7 cellular contexts compared by ENCODE assay signal in genomic region chr4:3499710-3500109, GRCh38. TPM values are rescaled to one million over a fixed set of nuclear protein-coding genes. Genes with fewer than 3 reads are reported as not detected.
"Had no signal": no experiment of that assay in that cellular context is flagged by ENCODE, and none has a peak within 500 bp of the region (broad histone marks: within the 10 kb centered on the region; RNA-seq: fewer than 3 reads in every experiment).

No MANE protein-coding gene starts in this region.

- H3K9me3 ChIP-seq: HAP-1 had no signal

- DNase-seq: GM23248, GOT3, H7, IMR-90 had no signal

- H3K4me3 ChIP-seq: GM23248, HAP-1 had no signal

- H3K4me1 ChIP-seq: HAP-1 had no signal

- H3K9ac ChIP-seq: GM23248 had no signal

- H3K27ac ChIP-seq: GM23248 had no signal

- ATAC-seq: HCT116 had no signal

- H2AFZ ChIP-seq: GM23248 had no signal

- H3K36me3 ChIP-seq: HAP-1 had no signal

RNA-seq across cellular contexts. Expression of gene DOK7, which starts 36.6 kb away (rescaled TPM):
- total RNA-seq: GM23248, IMR-90 had no signal
- polyA plus RNA-seq: GM23248, IMR-90 had no signal

RNA-seq across cellular contexts. Expression of gene HGFAC, which starts 57.9 kb away (rescaled TPM):
- total RNA-seq: GM23248, HT-29, IMR-90 had no signal
- polyA plus RNA-seq: GM23248 had no signal
